5 cellular contexts compared by ENCODE assay signal in the genomic region with DNA sequence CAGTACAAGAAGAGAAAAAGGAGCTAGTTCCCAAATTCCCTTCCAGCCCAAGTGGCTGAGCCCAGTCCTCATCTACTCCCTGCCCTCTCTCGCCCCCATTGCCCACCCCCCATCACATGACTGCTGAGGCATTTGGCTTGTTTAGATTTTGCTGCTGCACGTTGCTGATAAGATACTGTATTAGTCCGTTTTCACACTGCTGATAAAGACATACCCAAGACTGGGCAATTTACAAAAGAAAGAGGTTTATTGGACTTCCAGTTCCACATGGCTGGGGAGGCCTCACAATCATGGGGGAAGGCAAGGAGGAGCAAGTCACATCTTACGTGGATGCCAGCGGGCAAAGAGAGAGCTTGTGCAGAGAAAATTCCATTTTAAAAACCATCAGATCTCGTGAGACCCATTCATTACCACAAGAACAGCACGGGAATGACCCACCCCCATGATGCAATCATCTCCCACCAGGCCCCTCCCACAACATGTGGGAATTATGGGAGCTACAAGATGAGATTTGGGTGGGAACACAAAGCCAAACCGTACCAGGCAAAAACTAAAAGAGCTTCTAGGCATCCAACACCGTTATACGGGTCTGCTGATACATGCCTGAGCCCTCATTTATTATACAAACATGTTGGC.
DNase-seq lines count a peak whose midpoint lies in the region; TF ChIP-seq lines count a peak whose summit lies in the region.
"Not testable (repeated sequence)": the region's sequence is repeated elsewhere in the genome, so short reads cannot be mapped to it uniquely, and the experiment has no call there.

No MANE protein-coding gene starts in this region.

- H3K9me3 ChIP-seq in HUES6 (ENCODE audit: control insufficient read depth, insufficient read depth, low read depth, low read length); neuronal stem cell (replicated peaks in 1 of 2; ENCODE audit: control insufficient read depth in 2 of 2, insufficient read depth in 1 of 2, low read depth in 1 of 2, low read length in 2 of 2): not testable (repeated sequence)

- H3K27me3 ChIP-seq in HUES6 (ENCODE audit: control insufficient read depth, insufficient read depth, low read length); neuronal stem cell (ENCODE audit: control insufficient read depth in 3 of 3, insufficient read depth in 3 of 3, low read depth in 1 of 3, low read length in 3 of 3): not testable (repeated sequence)

- H3K27ac Mint-ChIP-seq in mesothelial cell of epicardium: peak overlapping the region; percentile 13
- peak overlapping the region; percentile 78 for H3K27ac Mint-ChIP-seq in progenitor cell of endocrine pancreas

- WGBS in neuronal stem cell (ENCODE audit: extremely low coverage in 2 of 2, insufficient read length in 2 of 2, insufficient replicate concordance in 1 of 2), 2 donors: no CpG with 5 or more reads among the region's 10 CpGs

- H2BK120ac ChIP-seq in neuronal stem cell (ENCODE audit: low read depth, low read length): not testable (repeated sequence)

- not testable (repeated sequence) for H3K79me1 ChIP-seq in neuronal stem cell (ENCODE audit: low read depth, low read length)

- peaks cover 19% of the 10 kb centered on the region for H3K4me1 ChIP-seq in HUES6 (ENCODE audit: control insufficient read depth, insufficient read depth, low read length)
- not testable (repeated sequence) for H3K4me1 ChIP-seq in neuronal stem cell (ENCODE audit: control insufficient read depth in 2 of 2, insufficient read depth in 1 of 2, low read depth in 1 of 2, low read length in 2 of 2)

- H2BK15ac ChIP-seq in neuronal stem cell (ENCODE audit: low read length): peak overlapping the region; percentile 30

- H3K4ac ChIP-seq in neuronal stem cell (ENCODE audit: low read length): not testable (repeated sequence)

- not testable (repeated sequence) for H3K4me3 ChIP-seq in HUES6 (ENCODE audit: low read depth, low read length); neuronal stem cell (ENCODE audit: low read length in 2 of 2)

- not testable (repeated sequence) for H3K27me3 Mint-ChIP-seq in mesothelial cell of epicardium (ENCODE audit: low read depth); progenitor cell of endocrine pancreas

- H3K9ac ChIP-seq in HUES6 (ENCODE audit: low read length); neuronal stem cell (ENCODE audit: low read depth, low read length, poor library complexity): not testable (repeated sequence)

- H3K4me2 ChIP-seq in neuronal stem cell (ENCODE audit: insufficient read depth, low read length, poor library complexity, severe bottlenecking): not testable (repeated sequence)

- H2AFZ ChIP-seq in neuronal stem cell (ENCODE audit: low read length): not testable (repeated sequence)

- not testable (repeated sequence) for H3K4me3 Mint-ChIP-seq in mesothelial cell of epicardium; progenitor cell of endocrine pancreas (ENCODE audit: low read depth)

- not testable (repeated sequence) for H3K36me3 ChIP-seq in HUES6 (ENCODE audit: control insufficient read depth, insufficient read depth, low read length); neuronal stem cell (replicated peaks in 1 of 2; ENCODE audit: control insufficient read depth in 2 of 2, insufficient read depth in 2 of 2, low read length in 2 of 2)

- not testable (repeated sequence) for TF ChIP-seq CTCF in mesothelial cell of epicardium (IDR thresholded peaks at IDR 0.05; ENCODE audit: unreplicated experiment); progenitor cell of endocrine pancreas (IDR thresholded peaks at IDR 0.05; ENCODE audit: unreplicated experiment)

- not testable (repeated sequence) for H2BK5ac ChIP-seq in neuronal stem cell (ENCODE audit: low read length)

- not testable (repeated sequence) for H4K91ac ChIP-seq in neuronal stem cell (ENCODE audit: low read depth, low read length, poor library complexity)

- peaks cover 25% of the 10 kb centered on the region for H3K4me1 Mint-ChIP-seq in mesothelial cell of epicardium
- not testable (repeated sequence) for H3K4me1 Mint-ChIP-seq in progenitor cell of endocrine pancreas (ENCODE audit: low read depth)

- H3K23ac ChIP-seq in neuronal stem cell (ENCODE audit: low read depth, low read length, poor library complexity): peak overlapping the region; percentile 25

- peak; percentile 34 for DNase-seq in OCI-M1 (lab: John Stamatoyannopoulos, UW)
- not testable (repeated sequence) for DNase-seq in mesothelial cell of epicardium (ENCODE audit: low spot score in 2 of 2, unreplicated experiment in 2 of 2); neuronal stem cell (ENCODE audit: low spot score); progenitor cell of endocrine pancreas (ENCODE audit: low spot score, unreplicated experiment)

- H2AK5ac ChIP-seq in neuronal stem cell (ENCODE audit: low read depth, low read length): not testable (repeated sequence)

- H2BK12ac ChIP-seq in neuronal stem cell (ENCODE audit: low read length): not testable (repeated sequence)

- not testable (repeated sequence) for H4K8ac ChIP-seq in neuronal stem cell (ENCODE audit: low read depth, low read length)

- H3K36me3 Mint-ChIP-seq in mesothelial cell of epicardium; progenitor cell of endocrine pancreas (ENCODE audit: insufficient read depth): not testable (repeated sequence)

- H3K14ac ChIP-seq in neuronal stem cell (ENCODE audit: low read length): not testable (repeated sequence)

- peak overlapping the region; percentile 59 for H3K18ac ChIP-seq in neuronal stem cell (ENCODE audit: low read length)

- H3K27ac ChIP-seq in HUES6 (ENCODE audit: low read depth, low read length): 0 out of 2 replicates have a peak overlapping the region, but pooled peaks have one; percentile 75
- H3K27ac ChIP-seq in neuronal stem cell (replicated peaks; ENCODE audit: low read length): not testable (repeated sequence)

- not testable (repeated sequence) for H3K9me3 Mint-ChIP-seq in mesothelial cell of epicardium; progenitor cell of endocrine pancreas (ENCODE audit: low read depth)
